ENCODE assay signal across 1 cellular context in the genomic region with DNA sequence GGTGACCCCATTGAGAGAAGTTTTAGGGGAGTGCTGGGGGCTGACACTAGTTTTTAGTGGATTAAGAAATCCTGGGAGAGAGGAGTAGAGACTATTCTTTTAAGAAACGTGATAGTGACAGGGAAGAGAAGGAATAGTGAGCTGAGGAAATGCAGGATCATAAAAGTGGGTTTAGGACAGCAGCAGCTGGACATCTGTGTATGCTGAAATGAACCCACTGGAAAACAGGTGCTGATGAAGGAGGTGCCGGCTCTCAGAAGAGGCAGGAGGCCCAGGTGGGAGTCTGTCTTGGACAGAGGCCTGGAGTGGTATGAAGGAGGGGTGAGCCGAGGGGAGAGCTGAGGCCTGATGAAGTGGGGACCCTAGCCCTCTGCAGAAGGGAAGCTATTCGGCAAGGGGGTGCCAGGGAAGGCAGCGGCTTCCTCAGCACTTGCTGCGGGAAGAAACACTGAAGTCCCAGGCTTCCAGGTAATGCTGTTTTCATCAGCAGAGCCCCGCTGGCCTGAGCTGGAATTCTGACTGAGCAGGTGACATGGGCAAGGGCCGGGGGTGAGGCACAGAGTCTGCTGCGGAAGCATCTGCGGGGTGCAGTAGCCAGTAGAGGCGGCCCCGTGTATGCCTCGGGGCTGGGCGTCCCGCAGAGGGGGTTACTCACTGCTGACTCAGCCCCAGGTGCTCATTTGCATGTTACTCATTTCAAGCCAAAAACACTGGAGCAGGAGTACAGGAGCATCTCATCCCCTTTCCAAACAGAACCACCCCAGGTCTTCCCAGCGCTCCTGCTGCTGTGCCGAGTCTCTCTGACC.
A peak's percentile ranks its signal among the peaks of the same experiment; 100 is the strongest.
TF ChIP-seq lines count a peak whose summit lies in the region.

No MANE protein-coding gene starts in this region.

TF ChIP-seq in HEK293, 187 proteins besides CTCF, POLR2A, EP300 and RAD21 (continued from another document):
- TF ChIP-seq, protein P1, sequence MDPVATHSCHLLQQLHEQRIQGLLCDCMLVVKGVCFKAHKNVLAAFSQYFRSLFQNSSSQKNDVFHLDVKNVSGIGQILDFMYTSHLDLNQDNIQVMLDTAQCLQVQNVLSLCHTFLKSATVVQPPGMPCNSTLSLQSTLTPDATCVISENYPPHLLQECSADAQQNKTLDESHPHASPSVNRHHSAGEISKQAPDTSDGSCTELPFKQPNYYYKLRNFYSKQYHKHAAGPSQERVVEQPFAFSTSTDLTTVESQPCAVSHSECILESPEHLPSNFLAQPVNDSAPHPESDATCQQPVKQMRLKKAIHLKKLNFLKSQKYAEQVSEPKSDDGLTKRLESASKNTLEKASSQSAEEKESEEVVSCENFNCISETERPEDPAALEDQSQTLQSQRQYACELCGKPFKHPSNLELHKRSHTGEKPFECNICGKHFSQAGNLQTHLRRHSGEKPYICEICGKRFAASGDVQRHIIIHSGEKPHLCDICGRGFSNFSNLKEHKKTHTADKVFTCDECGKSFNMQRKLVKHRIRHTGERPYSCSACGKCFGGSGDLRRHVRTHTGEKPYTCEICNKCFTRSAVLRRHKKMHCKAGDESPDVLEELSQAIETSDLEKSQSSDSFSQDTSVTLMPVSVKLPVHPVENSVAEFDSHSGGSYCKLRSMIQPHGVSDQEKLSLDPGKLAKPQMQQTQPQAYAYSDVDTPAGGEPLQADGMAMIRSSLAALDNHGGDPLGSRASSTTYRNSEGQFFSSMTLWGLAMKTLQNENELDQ (tag by site-specific recombination; IDR thresholded peaks at IDR 0.05; ENCODE audit: low read depth), result no peak
- TF ChIP-seq ZFP37 (tag by site-specific recombination; IDR thresholded peaks at IDR 0.05) (0 out of 2 replicates have a peak, but pooled peaks have one; percentile 39), ZNF792 (tag by site-specific recombination; IDR thresholded peaks at IDR 0.05) (0 out of 2 replicates have a peak, but pooled peaks have one; percentile 21), ZNF639 (tag by site-specific recombination; IDR thresholded peaks at IDR 0.05) (0 out of 2 replicates have a peak, but pooled peaks have one; percentile 49), ZFP3 (tag by site-specific recombination; IDR thresholded peaks at IDR 0.05; ENCODE audit: low read depth) (no peak), SALL2 (tag by site-specific recombination; IDR thresholded peaks at IDR 0.05; ENCODE audit: borderline replicate concordance) (no peak), ZNF621 (tag by site-specific recombination; IDR thresholded peaks at IDR 0.05) (no peak), EGR2 (tag by site-specific recombination; IDR thresholded peaks at IDR 0.05; ENCODE audit: low read depth) (no peak), ZSCAN30 (tag by site-specific recombination; IDR thresholded peaks at IDR 0.05) (0 out of 2 replicates have a peak, but pooled peaks have one; percentile 35), ZNF423 (tag by site-specific recombination; IDR thresholded peaks at IDR 0.05) (no peak), ZNF354C (tag by site-specific recombination; IDR thresholded peaks at IDR 0.05; ENCODE audit: borderline replicate concordance, low read depth) (no peak), ZNF394 (tag by site-specific recombination; IDR thresholded peaks at IDR 0.05; ENCODE audit: borderline replicate concordance) (peak; percentile 36; the same call in 1 of the 2 replicates), FEZF1 (tag by site-specific recombination; IDR thresholded peaks at IDR 0.05) (peak; percentile 70), ZNF692 (tag by site-specific recombination; IDR thresholded peaks at IDR 0.05) (0 out of 2 replicates have a peak, but pooled peaks have one; percentile 27), KLF1 (tag by site-specific recombination; IDR thresholded peaks at IDR 0.05) (peak; percentile 80), ZEB2 (tag by site-specific recombination; IDR thresholded peaks at IDR 0.05) (peak; percentile 56; the same call in 1 of the 2 replicates), ZNF629 (tag by site-specific recombination; IDR thresholded peaks at IDR 0.05) (peak; percentile 59), ZIC2 (tag by site-specific recombination; IDR thresholded peaks at IDR 0.05) (peak; percentile 85), KLF9 (tag by site-specific recombination; IDR thresholded peaks at IDR 0.05; ENCODE audit: low read depth) (peak; percentile 43; the same call in 1 of the 2 replicates), ZNF184 (tag by site-specific recombination; IDR thresholded peaks at IDR 0.05) (peak; percentile 59; the same call in 1 of the 2 replicates), ZNF660 (tag by site-specific recombination; IDR thresholded peaks at IDR 0.05) (peak; percentile 83; the same call in 1 of the 2 replicates)
- TF ChIP-seq, protein P2, sequence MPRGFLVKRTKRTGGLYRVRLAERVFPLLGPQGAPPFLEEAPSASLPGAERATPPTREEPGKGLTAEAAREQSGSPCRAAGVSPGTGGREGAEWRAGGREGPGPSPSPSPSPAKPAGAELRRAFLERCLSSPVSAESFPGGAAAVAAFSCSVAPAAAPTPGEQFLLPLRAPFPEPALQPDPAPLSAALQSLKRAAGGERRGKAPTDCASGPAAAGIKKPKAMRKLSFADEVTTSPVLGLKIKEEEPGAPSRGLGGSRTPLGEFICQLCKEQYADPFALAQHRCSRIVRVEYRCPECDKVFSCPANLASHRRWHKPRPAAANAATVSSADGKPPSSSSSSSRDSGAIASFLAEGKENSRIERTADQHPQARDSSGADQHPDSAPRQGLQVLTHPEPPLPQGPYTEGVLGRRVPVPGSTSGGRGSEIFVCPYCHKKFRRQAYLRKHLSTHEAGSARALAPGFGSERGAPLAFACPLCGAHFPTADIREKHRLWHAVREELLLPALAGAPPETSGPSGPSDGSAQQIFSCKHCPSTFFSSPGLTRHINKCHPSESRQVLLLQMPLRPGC (tag by site-specific recombination; IDR thresholded peaks at IDR 0.05), result peak; percentile 70
- TF ChIP-seq, protein P3, sequence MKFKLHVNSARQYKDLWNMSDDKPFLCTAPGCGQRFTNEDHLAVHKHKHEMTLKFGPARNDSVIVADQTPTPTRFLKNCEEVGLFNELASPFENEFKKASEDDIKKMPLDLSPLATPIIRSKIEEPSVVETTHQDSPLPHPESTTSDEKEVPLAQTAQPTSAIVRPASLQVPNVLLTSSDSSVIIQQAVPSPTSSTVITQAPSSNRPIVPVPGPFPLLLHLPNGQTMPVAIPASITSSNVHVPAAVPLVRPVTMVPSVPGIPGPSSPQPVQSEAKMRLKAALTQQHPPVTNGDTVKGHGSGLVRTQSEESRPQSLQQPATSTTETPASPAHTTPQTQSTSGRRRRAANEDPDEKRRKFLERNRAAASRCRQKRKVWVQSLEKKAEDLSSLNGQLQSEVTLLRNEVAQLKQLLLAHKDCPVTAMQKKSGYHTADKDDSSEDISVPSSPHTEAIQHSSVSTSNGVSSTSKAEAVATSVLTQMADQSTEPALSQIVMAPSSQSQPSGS (tag by site-specific recombination; IDR thresholded peaks at IDR 0.05; ENCODE audit: low read depth), result no peak
- TF ChIP-seq, protein P4, sequence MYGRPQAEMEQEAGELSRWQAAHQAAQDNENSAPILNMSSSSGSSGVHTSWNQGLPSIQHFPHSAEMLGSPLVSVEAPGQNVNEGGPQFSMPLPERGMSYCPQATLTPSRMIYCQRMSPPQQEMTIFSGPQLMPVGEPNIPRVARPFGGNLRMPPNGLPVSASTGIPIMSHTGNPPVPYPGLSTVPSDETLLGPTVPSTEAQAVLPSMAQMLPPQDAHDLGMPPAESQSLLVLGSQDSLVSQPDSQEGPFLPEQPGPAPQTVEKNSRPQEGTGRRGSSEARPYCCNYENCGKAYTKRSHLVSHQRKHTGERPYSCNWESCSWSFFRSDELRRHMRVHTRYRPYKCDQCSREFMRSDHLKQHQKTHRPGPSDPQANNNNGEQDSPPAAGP (tag by site-specific recombination; IDR thresholded peaks at IDR 0.05), result 0 out of 2 replicates have a peak, but pooled peaks have one; percentile 30
TF ChIP-seq in HEK293: peak in this region for 28.
